In the genomic region with DNA sequence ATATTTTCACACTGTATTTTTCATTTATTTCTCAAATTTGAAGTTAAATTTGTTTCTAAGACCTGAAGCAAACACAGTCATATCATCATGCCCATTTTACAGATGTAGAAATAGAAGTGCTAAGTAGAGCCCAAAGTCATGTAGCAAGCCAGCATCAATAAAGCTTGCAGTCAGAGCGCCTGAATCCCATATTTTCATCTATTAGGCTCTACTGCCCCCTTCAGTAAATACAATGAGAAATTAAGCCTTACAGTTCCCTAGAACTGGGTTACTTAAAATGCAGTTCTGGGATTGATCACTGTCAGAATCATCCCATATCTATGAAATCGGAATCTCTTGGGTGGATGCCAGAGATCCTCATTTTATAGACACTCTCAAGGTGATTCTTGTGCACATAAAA, we compare ENCODE assay signal across 8 cellular contexts.
A peak's percentile ranks its signal among the peaks of the same experiment; 100 is the strongest.
DNase-seq lines count a peak whose midpoint lies in the region; ATAC-seq and TF ChIP-seq lines count a peak whose summit lies in the region.

No MANE protein-coding gene starts in this region.

- H3K4me3 ChIP-seq in Loucy (ENCODE audit: low read length, poor library complexity, severe bottlenecking), result no peak overlapping the region
- H3K4me3 ChIP-seq in tibial artery, result no peak overlapping the region

- ATAC-seq in SK-N-SH treated with all-trans-retinoic acid at 6 μM for 48 hours (peak; percentile 84), left ventricle myocardium superior (peak; percentile 42), natural killer cell (no peak), GM18519 (IDR thresholded peaks at IDR 0.05; ENCODE audit: low FRiP score, unreplicated experiment) (no peak)

- H3K4me1 Mint-ChIP-seq in natural killer cell, result peaks cover 0 to 4% of the 10 kb centered on the region in 2 donors

- intact Hi-C loops in left ventricle myocardium superior (cut with micrococcal nuclease), result loop anchor here (10.0 kb wide), 1 partner anchor 95 kb away; no protein-coding TSS in a partner anchor
- intact Hi-C loops in tibial artery (cut with DNase I; ENCODE audit: low total_unique reads), result no loop called here
- intact Hi-C loops in natural killer cell (cut with micrococcal nuclease), result no loop called here

- H3K27me3 Mint-ChIP-seq in natural killer cell (ENCODE audit: low read depth in 2 of 2), result peaks cover 11 to 19% of the 10 kb centered on the region in 2 donors

- no peak overlapping the region for H3K4me2 ChIP-seq in Loucy (ENCODE audit: low read depth, low read length, poor library complexity, severe bottlenecking)

- H3K27ac Mint-ChIP-seq in natural killer cell, result no peak overlapping the region

- no peaks in the 10 kb centered on the region for H3K36me3 Mint-ChIP-seq in natural killer cell

- H3K9me2 ChIP-seq in Loucy (replicated peaks; ENCODE audit: low read depth, low read length), result no peaks in the 10 kb centered on the region

- H3K4me1 ChIP-seq in Loucy (ENCODE audit: insufficient read depth, low read length, poor library complexity, severe bottlenecking) (no peaks in the 10 kb centered on the region), tibial artery (peaks cover 0 to 16% (median 3%) of the 10 kb centered on the region in 4 donors)

- H3K9me3 Mint-ChIP-seq in natural killer cell, result no peaks in the 10 kb centered on the region

- no peak overlapping the region for H3K27ac ChIP-seq in tibial artery

- no peaks in the 10 kb centered on the region for H4K20me1 ChIP-seq in Loucy (ENCODE audit: insufficient read depth, low read length, poor library complexity, severe bottlenecking)

- peak; percentile 7 for DNase-seq in DMS153 treated with DMSO at 0.1 percent for 48 hours (lab: John Stamatoyannopoulos, UW; ENCODE audit: unreplicated experiment)
- DNase-seq in left ventricle myocardium superior, result no peak
- DNase-seq in tibial artery, result no peak
- no peak for DNase-seq in natural killer cell
- no peak for DNase-seq in amygdala (lab: John Stamatoyannopoulos, UW)

- no peaks in the 10 kb centered on the region for H3K9me3 ChIP-seq in Loucy (ENCODE audit: insufficient read depth, low read depth, low read length)
- no peaks in the 10 kb centered on the region for H3K9me3 ChIP-seq in tibial artery

- TF ChIP-seq CTCF in Loucy (conservative IDR thresholded peaks at IDR 0.05; ENCODE audit: low read length) (peak; percentile 48), tibial artery (IDR thresholded peaks at IDR 0.05) (peak; percentile 35 to 58), natural killer cell (IDR thresholded peaks at IDR 0.05) (no peak)

- H3K27me3 ChIP-seq in Loucy (ENCODE audit: insufficient read depth, low read length, poor library complexity, severe bottlenecking) (no peaks in the 10 kb centered on the region), tibial artery (no peaks in the 10 kb centered on the region)

- H2AFZ ChIP-seq in Loucy (ENCODE audit: low read length), result no peak overlapping the region

- no peaks in the 10 kb centered on the region for H3K79me2 ChIP-seq in Loucy (ENCODE audit: insufficient read depth, low read length)

- H3K4me3 Mint-ChIP-seq in natural killer cell, result no peak overlapping the region

- H3K9ac ChIP-seq in Loucy (ENCODE audit: low read depth, low read length, poor library complexity, severe bottlenecking), result no peak overlapping the region

- no peaks in the 10 kb centered on the region for H3K36me3 ChIP-seq in Loucy (ENCODE audit: insufficient read depth, low read length)
- H3K36me3 ChIP-seq in tibial artery, result no peaks in the 10 kb centered on the region

- no peaks in the 10 kb centered on the region for H3F3A ChIP-seq in Loucy (ENCODE audit: low read depth)

TF ChIP-seq in SK-N-SH treated with all-trans-retinoic acid at 6 μM for 48 hours, 23 proteins besides CTCF, POLR2A, EP300 and RAD21:
- TF ChIP-seq ZNF8 (CRISPR knock-in tag; IDR thresholded peaks at IDR 0.05) (no peak), ZNF565 (CRISPR knock-in tag; conservative IDR thresholded peaks at IDR 0.05; ENCODE audit: low read depth) (no peak), ARNTL (CRISPR knock-in tag; IDR thresholded peaks at IDR 0.05; ENCODE audit: borderline replicate concordance, low read depth) (no peak), ZFP30 (CRISPR knock-in tag; IDR thresholded peaks at IDR 0.05) (no peak), OSR1 (CRISPR knock-in tag; IDR thresholded peaks at IDR 0.05) (no peak)
- TF ChIP-seq, protein P1, sequence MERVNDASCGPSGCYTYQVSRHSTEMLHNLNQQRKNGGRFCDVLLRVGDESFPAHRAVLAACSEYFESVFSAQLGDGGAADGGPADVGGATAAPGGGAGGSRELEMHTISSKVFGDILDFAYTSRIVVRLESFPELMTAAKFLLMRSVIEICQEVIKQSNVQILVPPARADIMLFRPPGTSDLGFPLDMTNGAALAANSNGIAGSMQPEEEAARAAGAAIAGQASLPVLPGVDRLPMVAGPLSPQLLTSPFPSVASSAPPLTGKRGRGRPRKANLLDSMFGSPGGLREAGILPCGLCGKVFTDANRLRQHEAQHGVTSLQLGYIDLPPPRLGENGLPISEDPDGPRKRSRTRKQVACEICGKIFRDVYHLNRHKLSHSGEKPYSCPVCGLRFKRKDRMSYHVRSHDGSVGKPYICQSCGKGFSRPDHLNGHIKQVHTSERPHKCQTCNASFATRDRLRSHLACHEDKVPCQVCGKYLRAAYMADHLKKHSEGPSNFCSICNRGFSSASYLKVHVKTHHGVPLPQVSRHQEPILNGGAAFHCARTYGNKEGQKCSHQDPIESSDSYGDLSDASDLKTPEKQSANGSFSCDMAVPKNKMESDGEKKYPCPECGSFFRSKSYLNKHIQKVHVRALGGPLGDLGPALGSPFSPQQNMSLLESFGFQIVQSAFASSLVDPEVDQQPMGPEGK (CRISPR knock-in tag; IDR thresholded peaks at IDR 0.05; ENCODE audit: borderline replicate concordance), result no peak

Comparison
In these comparisons a context has a peak if more than half of its experiments do, and no peak if none do; other contexts are left out.
1. ATAC-seq: peak in SK-N-SH treated with all-trans-retinoic acid at 6 μM for 48 hours (single experiment) and left ventricle myocardium superior (single experiment); none in natural killer cell (0 of 3) and GM18519 (single experiment).